Comparison of ENCODE assay signal across 13 cellular contexts in genomic region chrX:135536883-135537282, GRCh38. TPM values are rescaled to one million over a fixed set of nuclear protein-coding genes. Genes with fewer than 3 reads are reported as not detected.
A peak's percentile ranks its signal among the peaks of the same experiment; 100 is the strongest.
DNase-seq lines count a peak whose midpoint lies in the region; ATAC-seq, FAIRE-seq and TF ChIP-seq lines count a peak whose summit lies in the region.
"Had no signal": no experiment of that assay in that cellular context is flagged by ENCODE, and none has a peak within 500 bp of the region (broad histone marks: within the 10 kb centered on the region; RNA-seq: fewer than 3 reads in every experiment).

No MANE protein-coding gene starts in this region.

- no peak for DNase-seq in activated CD4-positive, alpha-beta memory T cell treated with anti-CD3 and anti-CD28 coated beads for 36 hours
- DNase-seq in mucosa of descending colon (no peak), occipital lobe (lab: John Stamatoyannopoulos, UW) (no peak), D721Med (ENCODE audit: insufficient read length, low spot score) (no peak), HK-2 (ENCODE audit: unreplicated experiment) (no peak)
- DNase-seq: adrenal gland, Caco-2, cortex of kidney had no signal

- peaks cover 4% of the 10 kb centered on the region for H3K4me1 ChIP-seq in mucosa of descending colon (ENCODE audit: low read depth)
- H3K4me1 ChIP-seq: Caco-2, tibial nerve had no signal

- peak; percentile 74 for ATAC-seq in GM18498 (IDR thresholded peaks at IDR 0.05; ENCODE audit: unreplicated experiment)
- peak; percentile 63 for ATAC-seq in GM21529 (IDR thresholded peaks at IDR 0.05; ENCODE audit: unreplicated experiment)
- ATAC-seq in mucosa of descending colon, result peak; percentile 11
- no peak for ATAC-seq in GM19328 (IDR thresholded peaks at IDR 0.05; ENCODE audit: unreplicated experiment)
- ATAC-seq: HCT116 had no signal

- no peak for FAIRE-seq in D721Med (lab: Jason Lieb, UNC)

- no peaks in the 10 kb centered on the region for H3K9me3 Mint-ChIP-seq in activated CD4-positive, alpha-beta memory T cell treated with anti-CD3 and anti-CD28 coated beads for 36 hours

- CTCF ChIA-PET in activated CD4-positive, alpha-beta memory T cell treated with anti-CD3 and anti-CD28 coated beads for 36 hours (lab: Charles Lee), result interaction anchor here (0.8 to 1.1 kb wide), 2 partner anchors 19 to 52 kb away, joined by 3 read pairs; no protein-coding TSS in a partner anchor

- H3K27me3 Mint-ChIP-seq in activated CD4-positive, alpha-beta memory T cell treated with anti-CD3 and anti-CD28 coated beads for 36 hours, result no peaks in the 10 kb centered on the region

- intact Hi-C loops in activated CD4-positive, alpha-beta memory T cell treated with anti-CD3 and anti-CD28 coated beads for 36 hours (cut with micrococcal nuclease), result loop anchor here (1.0 kb wide), 1 partner anchor 15 kb away; no protein-coding TSS in a partner anchor
- intact Hi-C loops in mucosa of descending colon (cut with DNase I, micrococcal nuclease), result no loop called here

- H3K27ac Mint-ChIP-seq in activated CD4-positive, alpha-beta memory T cell treated with anti-CD3 and anti-CD28 coated beads for 36 hours, result peak overlapping the region; percentile 76

- no peak for TF ChIP-seq CTCF in mucosa of descending colon (IDR thresholded peaks at IDR 0.05)
- TF ChIP-seq CTCF in D721Med (IDR thresholded peaks at IDR 0.05; ENCODE audit: insufficient read depth, missing control alignments), result no peak

- no peak overlapping the region for H3K4me3 ChIP-seq in mucosa of descending colon
- H3K4me3 ChIP-seq: adrenal gland, tibial nerve had no signal

- H3K36me3 Mint-ChIP-seq in activated CD4-positive, alpha-beta memory T cell treated with anti-CD3 and anti-CD28 coated beads for 36 hours, result peaks cover 2% of the 10 kb centered on the region

- H3K4me3 Mint-ChIP-seq in activated CD4-positive, alpha-beta memory T cell treated with anti-CD3 and anti-CD28 coated beads for 36 hours, result no peak overlapping the region

- no peaks in the 10 kb centered on the region for H3K9me3 ChIP-seq in mucosa of descending colon
- H3K9me3 ChIP-seq: adrenal gland, Caco-2, tibial nerve had no signal

- H3K4me1 Mint-ChIP-seq in activated CD4-positive, alpha-beta memory T cell treated with anti-CD3 and anti-CD28 coated beads for 36 hours (ENCODE audit: low read depth), result peaks cover 49% of the 10 kb centered on the region

- no peaks in the 10 kb centered on the region for H3K36me3 ChIP-seq in mucosa of descending colon (ENCODE audit: low read depth)
- H3K36me3 ChIP-seq: adrenal gland, tibial nerve had no signal

- POLR2A ChIA-PET in activated CD4-positive, alpha-beta memory T cell treated with anti-CD3 and anti-CD28 coated beads for 36 hours (lab: Charles Lee), result no interaction called here

RNA-seq across cellular contexts. Expression of gene INTS6L, which starts 16.4 kb away (rescaled TPM):
- total RNA-seq in activated CD4-positive, alpha-beta memory T cell treated with anti-CD3 and anti-CD28 coated beads for 36 hours, result 10 to 100 TPM; 21.2 to 22.7 TPM
- total RNA-seq in mucosa of descending colon, result 10 to 100 TPM; 14.2 to 19.8 (median 15.0) TPM
- total RNA-seq in occipital lobe, result 33.1 TPM
